In the genomic region with DNA sequence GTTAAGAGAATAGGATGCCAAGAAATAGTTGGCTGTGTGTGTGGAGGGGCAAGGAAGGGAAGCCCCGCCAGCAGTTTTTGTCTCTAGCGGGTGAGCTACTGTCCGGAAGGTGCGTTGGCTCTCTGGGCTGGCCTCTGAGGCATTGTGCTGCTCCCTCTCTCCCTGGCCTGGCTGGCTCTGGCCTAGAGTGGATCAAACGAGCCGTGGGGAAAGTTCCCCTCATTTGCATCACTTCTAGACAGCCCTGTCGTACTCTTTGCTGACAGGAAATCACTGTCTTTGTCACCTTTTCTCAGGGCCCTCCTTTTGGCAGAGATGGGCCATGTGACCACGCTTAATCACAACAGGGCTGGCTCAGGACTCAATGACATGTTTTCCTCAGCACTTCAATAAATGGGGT, we compare ENCODE assay signal across 9 cellular contexts.
DNase-seq lines count a peak whose midpoint lies in the region; ATAC-seq lines count a peak whose summit lies in the region.
"Had no signal": no experiment of that assay in that cellular context is flagged by ENCODE, and none has a peak within 500 bp of the region (broad histone marks: within the 10 kb centered on the region; RNA-seq: fewer than 3 reads in every experiment).

No MANE protein-coding gene starts in this region.

- POLR2A ChIA-PET in activated CD4-positive, alpha-beta T cell treated with anti-CD3 and anti-CD28 coated beads, Interleukin-2, amount 10 ng/mL, durations not matched to agents 7 days and 5 days (lab: Charles Lee), result no interaction called here

- H3K27ac Mint-ChIP-seq in activated CD4-positive, alpha-beta T cell treated with anti-CD3 and anti-CD28 coated beads, Interleukin-2, amount 10 ng/mL, durations not matched to agents 7 days and 5 days, result peak overlapping the region; percentile 25

- H3K9me3 Mint-ChIP-seq in activated CD4-positive, alpha-beta T cell treated with anti-CD3 and anti-CD28 coated beads, Interleukin-2, amount 10 ng/mL, durations not matched to agents 7 days and 5 days, result no peaks in the 10 kb centered on the region

- no peaks in the 10 kb centered on the region for H3K4me1 Mint-ChIP-seq in activated CD4-positive, alpha-beta T cell treated with anti-CD3 and anti-CD28 coated beads, Interleukin-2, amount 10 ng/mL, durations not matched to agents 7 days and 5 days

- CTCF ChIA-PET in activated CD4-positive, alpha-beta T cell treated with anti-CD3 and anti-CD28 coated beads, Interleukin-2, amount 10 ng/mL, durations not matched to agents 7 days and 5 days (lab: Charles Lee), result interaction anchor here (0.6 kb wide), 1 partner anchor 973 kb away, joined by 3 read pairs; no protein-coding TSS in a partner anchor

- ATAC-seq in GM18498 (IDR thresholded peaks at IDR 0.05; ENCODE audit: unreplicated experiment) (peak; percentile 85), HG02678 (IDR thresholded peaks at IDR 0.05; ENCODE audit: unreplicated experiment) (peak; percentile 68), sciatic nerve (peak; percentile 90)
- ATAC-seq: HCT116 had no signal

- no peaks in the 10 kb centered on the region for H3K27me3 Mint-ChIP-seq in activated CD4-positive, alpha-beta T cell treated with anti-CD3 and anti-CD28 coated beads, Interleukin-2, amount 10 ng/mL, durations not matched to agents 7 days and 5 days

- intact Hi-C loops in cardiac septum (cut with DNase I) (loop anchor here (10.0 kb wide), 1 partner anchor 232 kb away; the partner anchor contains the start of gene NPAS3), sciatic nerve (cut with DNase I) (no loop called here)

- no peak for DNase-seq in activated CD4-positive, alpha-beta T cell treated with anti-CD3 and anti-CD28 coated beads, Interleukin-2, amount 10 ng/mL, durations not matched to agents 7 days and 5 days
- peak; percentile 77 for DNase-seq in cardiac septum (ENCODE audit: low spot score)
- peak; percentile 62 for DNase-seq in sciatic nerve (ENCODE audit: low spot score)
- DNase-seq in EL, result no peak
- no peak for DNase-seq in NCI-H146 (lab: John Stamatoyannopoulos, UW)
- DNase-seq in DMS53 (lab: John Stamatoyannopoulos, UW), result no peak

- no peak overlapping the region for H3K4me3 Mint-ChIP-seq in activated CD4-positive, alpha-beta T cell treated with anti-CD3 and anti-CD28 coated beads, Interleukin-2, amount 10 ng/mL, durations not matched to agents 7 days and 5 days

- no peaks in the 10 kb centered on the region for H3K36me3 Mint-ChIP-seq in activated CD4-positive, alpha-beta T cell treated with anti-CD3 and anti-CD28 coated beads, Interleukin-2, amount 10 ng/mL, durations not matched to agents 7 days and 5 days (ENCODE audit: low read depth)

Comparison
In these comparisons a context has a peak if more than half of its experiments do, and no peak if none do; other contexts are left out.
1. DNase-seq: peak in cardiac septum (single experiment) and sciatic nerve (single experiment); none in activated CD4-positive, alpha-beta T cell treated with anti-CD3 and anti-CD28 coated beads, Interleukin-2, amount 10 ng/mL, durations not matched to agents 7 days and 5 days (single experiment), EL (single experiment), NCI-H146 (single experiment) and DMS53 (single experiment).
2. Peak in every context shown above with its lines, with median percentiles within 50 percentile points of each other: ATAC-seq.